Comparison of ENCODE assay signal across 1 cellular context in genomic region chr15:63318344-63318743, GRCh38.
A peak's percentile ranks its signal among the peaks of the same experiment; 100 is the strongest.
TF ChIP-seq lines count a peak whose summit lies in the region.

No MANE protein-coding gene starts in this region.

TF ChIP-seq in HepG2, 621 proteins besides CTCF, POLR2A, EP300 and RAD21:
- TF ChIP-seq SKI (IDR thresholded peaks at IDR 0.05; ENCODE audit: partially characterized antibody) (peak; percentile 43), ZNF674 (CRISPR knock-in tag; IDR thresholded peaks at IDR 0.05; ENCODE audit: low read depth) (no peak), RARA (CRISPR knock-in tag; IDR thresholded peaks at IDR 0.05) (peak; percentile 69), ZFP90 (CRISPR knock-in tag; IDR thresholded peaks at IDR 0.05; ENCODE audit: borderline replicate concordance) (no peak), BCL6 (CRISPR knock-in tag; IDR thresholded peaks at IDR 0.05) (peak; percentile 45; the same call in 1 of the 2 replicates)
TF ChIP-seq in HepG2: peak in this region for 3.
